20 cellular contexts compared by ENCODE assay signal in genomic region chr11:78207532-78208256, GRCh38. TPM values are rescaled to one million over a fixed set of nuclear protein-coding genes. Genes with fewer than 3 reads are reported as not detected.
DNase-seq lines count a peak whose midpoint lies in the region; ATAC-seq, FAIRE-seq and TF ChIP-seq lines count a peak whose summit lies in the region.
"Had no signal": no experiment of that assay in that cellular context is flagged by ENCODE, and none has a peak within 500 bp of the region (broad histone marks: within the 10 kb centered on the region; RNA-seq: fewer than 3 reads in every experiment).

No MANE protein-coding gene starts in this region.

- H3K4me2 ChIP-seq in IMR-90 (ENCODE audit: low read depth, low read length) = no peak overlapping the region
- no peak overlapping the region for H3K4me2 ChIP-seq in K562 (ENCODE audit: insufficient read depth, low read length)

- no peak overlapping the region for H3K18ac ChIP-seq in IMR-90 (ENCODE audit: low read depth, low read length)

- dilution Hi-C loops in IMR-90 (cut with HindIII; ENCODE audit: low sequenced_read_pairs, unreplicated experiment) = no loop called here

- no peak for TF ChIP-seq EP300 in K562 (IDR thresholded peaks at IDR 0.05; ENCODE audit: low read length)
- no peak for TF ChIP-seq EP300 in sigmoid colon (IDR thresholded peaks at IDR 0.05)
- TF ChIP-seq EP300 in gastroesophageal sphincter (IDR thresholded peaks at IDR 0.05) = no peak

- H3K36me3 ChIP-seq in IMR-90 (ENCODE audit: control insufficient read depth, insufficient read depth, low read length) (peaks cover 45% of the 10 kb centered on the region), K562 (ENCODE audit: control insufficient read depth, insufficient read depth, low read length) (peaks cover 15% of the 10 kb centered on the region; the same call in 2 of the 3 replicates), sigmoid colon (peaks cover 0 to 63% (median 28%) of the 10 kb centered on the region in 4 donors), gastroesophageal sphincter (peaks cover 0 to 69% of the 10 kb centered on the region in 2 donors)

- no peaks in the 10 kb centered on the region for H3K79me2 ChIP-seq in K562 (ENCODE audit: control insufficient read depth, insufficient read depth, low read length)

- TF ChIP-seq POLR2A in IMR-90 (IDR thresholded peaks at IDR 0.05; ENCODE audit: low read depth, low read length) = no peak
- TF ChIP-seq POLR2A in K562 (conservative IDR thresholded peaks at IDR 0.05) = no peak
- TF ChIP-seq POLR2A in sigmoid colon (IDR thresholded peaks at IDR 0.05) = no peak
- no peak for TF ChIP-seq POLR2A in gastroesophageal sphincter (IDR thresholded peaks at IDR 0.05)

- H3K79me1 ChIP-seq in IMR-90 (ENCODE audit: low read depth in 1 of 2, low read length in 2 of 2) = peaks cover 5 to 39% of the 10 kb centered on the region in 2 experiments; a peak in 3 of 4 replicates

- in situ Hi-C loops in IMR-90 (cut with MboI; ENCODE audit: low sequenced_read_pairs) (no loop called here), K562 (cut with MboI) (no loop called here)

- H3K9ac ChIP-seq in IMR-90 (ENCODE audit: low read depth, low read length) (no peak overlapping the region), K562 (ENCODE audit: insufficient read depth in 1 of 2, low read depth in 2 of 2, low read length in 2 of 2) (peak overlapping the region in 1 of 2 experiments; percentile 43; a peak in 1 of 4 replicates)

- no peak overlapping the region for H3K14ac ChIP-seq in IMR-90 (replicated peaks; ENCODE audit: low read depth, low read length)

- no peak overlapping the region for H4K91ac ChIP-seq in IMR-90 (ENCODE audit: insufficient read depth, low read depth, low read length)

- no peak overlapping the region for H3K4ac ChIP-seq in IMR-90 (ENCODE audit: low read depth, low read length)

- H3K27ac Mint-ChIP-seq in HFFc6 = no peak overlapping the region

- H3K4me3 ChIP-seq in IMR-90 (ENCODE audit: insufficient read depth, low read depth, low read length) (no peak overlapping the region), K562 (no peak overlapping the region), sigmoid colon (no peak overlapping the region), gastroesophageal sphincter (no peak overlapping the region)
- H3K4me3 ChIP-seq: GM12878 had no signal

- H3K27me3 Mint-ChIP-seq in HFFc6 (ENCODE audit: insufficient read depth) = 0 out of 2 replicates have a peak, but pooled peaks cover 2% of the 10 kb centered on the region

- no peak overlapping the region for H4K8ac ChIP-seq in IMR-90 (ENCODE audit: low read depth in 2 of 2, low read length in 2 of 2)

- DNase-seq in cardiac septum (ENCODE audit: low spot score) = peak; percentile 20
- DNase-seq in left cardiac atrium = no peak
- DNase-seq in IMR-90 = peak; percentile 21
- peak in 1 of 4 experiments; percentile 40 for DNase-seq in K562 (ENCODE audit: extremely low read depth in 1 of 4, low spot score in 3 of 4)
- peak; percentile 22 for DNase-seq in sigmoid colon
- no peak for DNase-seq in mesenteric fat pad (ENCODE audit: low spot score)
- no peak for DNase-seq in HFFc6
- DNase-seq: COR-L47, DMS53, HCEC 1CT, KBM-7, NCI-H1436 treated with DMSO at 0.1 percent for 48 hours, NCI-H345, NCI-H69 had no signal

- no peak for ATAC-seq in left cardiac atrium
- peak; percentile 36 for ATAC-seq in IMR-90 (ENCODE audit: low read depth)
- ATAC-seq in K562 = peak; percentile 10; the same call in 1 of the 3 replicates
- ATAC-seq in gastroesophageal sphincter = no peak
- ATAC-seq: GM12878 had no signal

- no peak overlapping the region for H3K27ac ChIP-seq in IMR-90 (ENCODE audit: insufficient read depth, low read length)
- no peak overlapping the region for H3K27ac ChIP-seq in K562 (ENCODE audit: extremely low read depth, low read depth, low read length)
- no peak overlapping the region for H3K27ac ChIP-seq in sigmoid colon
- H3K27ac ChIP-seq in gastroesophageal sphincter = no peak overlapping the region
- H3K27ac ChIP-seq: C4-2B, RWPE1 had no signal

- H3K9me3 Mint-ChIP-seq in HFFc6 = no peaks in the 10 kb centered on the region

- POLR2A ChIA-PET in IMR-90 (lab: Charles Lee; ENCODE audit: unreplicated experiment) = no interaction called here
- POLR2A ChIA-PET in K562 (lab: Yijun Ruan, JAX) = interaction anchor here (1.2 to 2.3 kb wide), 2 partner anchors 11 to 367 kb away, joined by 4 to 8 read pairs; partner anchors contain the start of gene NARS2

- BruUV-seq in IMR-90 (replicated peaks; lab: Mats Ljungman, UMichigan) (no TSS peak), K562 (replicated peaks; lab: Mats Ljungman, UMichigan) (no TSS peak)

- TF ChIP-seq CTCF in IMR-90 (conservative IDR thresholded peaks at IDR 0.05; ENCODE audit: low read depth, low read length) (no peak), K562 (IDR thresholded peaks at IDR 0.05 in 2 of 3, conservative IDR thresholded peaks at IDR 0.05 in 1 of 3; ENCODE audit: insufficient read depth in 2 of 3, low read depth in 1 of 3, low read length in 3 of 3) (no peak), sigmoid colon (IDR thresholded peaks at IDR 0.05) (no peak), HFFc6 (IDR thresholded peaks at IDR 0.05) (no peak), gastroesophageal sphincter (IDR thresholded peaks at IDR 0.05) (no peak)

- H3K23ac ChIP-seq in IMR-90 (ENCODE audit: low read depth, low read length) = 0 out of 2 replicates have a peak overlapping the region, but pooled peaks have one; percentile 77

- H3K9me1 ChIP-seq in IMR-90 (ENCODE audit: insufficient read depth, low read length) (peaks cover 13% of the 10 kb centered on the region), K562 (ENCODE audit: control insufficient read depth, insufficient read depth, low read length) (no peaks in the 10 kb centered on the region)

- H3K4me1 ChIP-seq in IMR-90 (ENCODE audit: control insufficient read depth, insufficient read depth, low read length) = peaks cover 11% of the 10 kb centered on the region
- H3K4me1 ChIP-seq in K562 (replicated peaks in 1 of 2; ENCODE audit: control insufficient read depth in 2 of 2, insufficient read depth in 2 of 2, low read length in 2 of 2) = peaks cover 0 to 8% of the 10 kb centered on the region in 2 experiments; a peak in 3 of 5 replicates
- no peaks in the 10 kb centered on the region for H3K4me1 ChIP-seq in sigmoid colon
- no peaks in the 10 kb centered on the region for H3K4me1 ChIP-seq in gastroesophageal sphincter

- no peak overlapping the region for H2BK20ac ChIP-seq in IMR-90 (ENCODE audit: low read depth, low read length)

- WGBS in IMR-90 (ENCODE audit: extremely low coverage in 2 of 2, insufficient read length in 1 of 2), 2 experiments = 79% methylated on average over 6 of the region's 11 CpGs; no CpG with 5 or more reads in 1 of the 2 experiments
- 58% methylated on average over 11 of the region's 11 CpGs for WGBS in K562 (ENCODE audit: insufficient coverage, low coverage, missing lambda C conversion rate)
- WGBS in sigmoid colon, 2 donors = 91 to 92% methylated on average over 11 of the region's 11 CpGs
- 69 to 90% methylated on average over 5 of the region's 11 CpGs for WGBS in gastroesophageal sphincter (ENCODE audit: low coverage in 1 of 2), 2 donors

- FAIRE-seq in K562 (lab: Jason Lieb, UNC) = peak; percentile 66
- FAIRE-seq: A204.1, GM12878, GM19239 had no signal

- H2BK15ac ChIP-seq in IMR-90 (ENCODE audit: low read depth, low read length) = no peak overlapping the region

- no peaks in the 10 kb centered on the region for H3K9me3 ChIP-seq in IMR-90 (ENCODE audit: control insufficient read depth, insufficient read depth, low read length)
- no peaks in the 10 kb centered on the region for H3K9me3 ChIP-seq in K562 (replicated peaks; ENCODE audit: control insufficient read depth, insufficient read depth, low read depth, low read length)
- H3K9me3 ChIP-seq in sigmoid colon = no peaks in the 10 kb centered on the region
- no peaks in the 10 kb centered on the region for H3K9me3 ChIP-seq in gastroesophageal sphincter

- TF ChIP-seq RAD21 in IMR-90 (IDR thresholded peaks at IDR 0.05; ENCODE audit: low read length) (no peak), K562 (CRISPR knock-in tag; conservative IDR thresholded peaks at IDR 0.05 in 1 of 2, IDR thresholded peaks at IDR 0.05 in 1 of 2) (no peak)

- H2AFZ ChIP-seq in IMR-90 (replicated peaks; ENCODE audit: low read length, poor library complexity) = no peak overlapping the region
- H2AFZ ChIP-seq in K562 (ENCODE audit: low read depth, low read length) = no peak overlapping the region

- H2BK120ac ChIP-seq in IMR-90 (ENCODE audit: low read depth, low read length) = no peak overlapping the region

- no peak overlapping the region for H3K4me3 Mint-ChIP-seq in HFFc6

- H2AK5ac ChIP-seq in IMR-90 (ENCODE audit: low read depth, low read length) = no peak overlapping the region; the same call in 1 of the 2 replicates

- H3K27me3 ChIP-seq in IMR-90 (ENCODE audit: control insufficient read depth, insufficient read depth, low read length) (no peaks in the 10 kb centered on the region), K562 (ENCODE audit: control insufficient read depth in 2 of 2, insufficient read depth in 2 of 2, low read length in 2 of 2) (no peaks in the 10 kb centered on the region), sigmoid colon (no peaks in the 10 kb centered on the region), gastroesophageal sphincter (no peaks in the 10 kb centered on the region)

- no peak overlapping the region for H2BK5ac ChIP-seq in IMR-90 (ENCODE audit: low read depth, low read length, poor library complexity, severe bottlenecking)

- intact Hi-C loops in cardiac septum (cut with DNase I) (no loop called here), left cardiac atrium (cut with DNase I) (no loop called here), IMR-90 (cut with micrococcal nuclease) (no loop called here), K562 (cut with micrococcal nuclease) (no loop called here), sigmoid colon (cut with DNase I) (no loop called here)

- peaks cover 21% of the 10 kb centered on the region for H3K4me1 Mint-ChIP-seq in HFFc6 (ENCODE audit: low read depth)

- CTCF ChIA-PET in IMR-90 (lab: Yijun Ruan, JAX) = no interaction called here
- CTCF ChIA-PET in K562 (lab: Yijun Ruan, JAX; ENCODE audit: low intra/inter-chr PET ratio) = no interaction called here

- H4K5ac ChIP-seq in IMR-90 (ENCODE audit: low read depth, low read length) = no peak overlapping the region

- peaks cover 6% of the 10 kb centered on the region for H4K20me1 ChIP-seq in IMR-90 (ENCODE audit: insufficient read depth, low read length)
- no peaks in the 10 kb centered on the region for H4K20me1 ChIP-seq in K562 (replicated peaks; ENCODE audit: control insufficient read depth, insufficient read depth, low read length)

- peak overlapping the region; percentile 56 for H2AK9ac ChIP-seq in IMR-90 (replicated peaks; ENCODE audit: low read depth, low read length, poor library complexity)

- H3K56ac ChIP-seq in IMR-90 (ENCODE audit: extremely low read depth, insufficient read depth, low read length) = no peak overlapping the region

- H3K36me3 Mint-ChIP-seq in HFFc6 (ENCODE audit: low read depth) = peaks cover 27% of the 10 kb centered on the region

RNA-seq across cellular contexts. Expression of gene USP35, which starts 19.0 kb away (rescaled TPM):
- total RNA-seq in cardiac septum (8.9 TPM), left cardiac atrium (10 to 100 TPM in 1 of 2 donors, 1 to 10 TPM in 1; 6.5 to 10.6 TPM), IMR-90 (2012; rRNA removed) (2.2 and 2.7 TPM in 2 replicates), K562 (2014; rRNA removed) (3.3 and 4.8 TPM in 2 replicates), K562 (2014; rRNA removed; fragmentation: Illumina TruSeq; extraction: Trizol) (1.6 and 2.1 TPM in 2 replicates), K562 (2015; rRNA removed; fragmentation: Illumina TruSeq; extraction: Trizol) (2.4 and 3.3 TPM in 2 replicates), K562 (2021) (3.8 and 4.1 TPM in 2 replicates), sigmoid colon (10 to 100 TPM in 2 of 4 donors, 1 to 10 TPM in 2; 6.7 to 23.3 (median 10.6) TPM), mesenteric fat pad (12.2 TPM), gastroesophageal sphincter (10 to 100 TPM in 2 of 4 donors, 1 to 10 TPM in 2; 7.1 to 14.5 (median 10.6) TPM)
- polyA plus RNA-seq in IMR-90 (2012; rRNA removed) (10.4 and 11.3 TPM in 2 replicates), K562 (2011; rRNA removed) (3.9 and 4.4 TPM in 2 replicates), K562 (2014; fragmentation: Illumina TruSeq; extraction: Trizol) (3.0 and 3.6 TPM in 2 replicates), K562 (2014; fragmentation: Nextera tagmentation; extraction: Ambion mirVana) (under 1 TPM; 0.01 to 0.07 TPM), K562 (2014; rRNA removed) (3.6 and 4.0 TPM in 2 replicates), sigmoid colon (1 to 10 TPM; 1.2 to 6.5 (median 2.1) TPM)
- 6.7 and 7.5 TPM in 2 replicates for polyA plus RNA-seq in IMR-90 (2012; cell fraction: cytosol; rRNA removed)
- 34.8 and 58.2 TPM in 2 replicates for polyA plus RNA-seq in IMR-90 (2012; cell fraction: nucleus; rRNA removed; ENCODE audit: low replicate concordance)
- total RNA-seq in K562 (2011; cell fraction: chromatin; rRNA removed; ENCODE audit: low replicate concordance) = 11.2 and 24.7 TPM in 2 replicates
- total RNA-seq in K562 (2011; cell fraction: nucleolus; rRNA removed) = 14.8 and 15.9 TPM in 2 replicates
- 11.8 and 13.5 TPM in 2 replicates for total RNA-seq in K562 (2011; cell fraction: nucleoplasm; rRNA removed)
- polyA plus RNA-seq in K562 (2011; cell fraction: cytosol; rRNA removed) = 3.2 and 3.9 TPM in 2 replicates
- 23.4 and 38.4 TPM in 2 replicates for polyA plus RNA-seq in K562 (2011; cell fraction: nucleus; rRNA removed)
- 3.9 and 6.0 TPM in 2 replicates for polyA plus RNA-seq in K562 (2012)
- 1.7 and 1.8 TPM in 2 replicates for polyA minus RNA-seq in K562 (2011; rRNA and poly(A)+ RNA removed)
- polyA minus RNA-seq in K562 (2011; cell fraction: cytosol; rRNA and poly(A)+ RNA removed) = 1.1 and 3.0 TPM in 2 replicates
- polyA minus RNA-seq in K562 (2011; cell fraction: nucleus; rRNA and poly(A)+ RNA removed) = 6.1 and 7.2 TPM in 2 replicates
- total RNA-seq in HFFc6 (2021; fragmentation: NEBNext Ultra II Directional; extraction: Animal tissue kit (Norgen Biotek cat#: 25700)) = 10 to 100 TPM in 1 of 6 experiments, 1 to 10 TPM in 5; 8.5 to 10.6 (median 9.0) TPM

RNA-seq across cellular contexts. Expression of gene KCTD21, which starts 19.3 kb away (rescaled TPM):
- 8.5 TPM for total RNA-seq in cardiac septum
- 1 to 10 TPM; 6.4 to 6.8 TPM for total RNA-seq in left cardiac atrium
- total RNA-seq in IMR-90 (2012; rRNA removed) = 12.2 and 12.5 TPM in 2 replicates
- polyA plus RNA-seq in IMR-90 (2012; rRNA removed) = 12.2 TPM in 2 replicates
- 7.1 and 14.7 TPM in 2 replicates for polyA plus RNA-seq in IMR-90 (2012; cell fraction: cytosol; rRNA removed)
- 7.7 and 13.5 TPM in 2 replicates for polyA plus RNA-seq in IMR-90 (2012; cell fraction: nucleus; rRNA removed; ENCODE audit: low replicate concordance)
- 3.6 and 6.5 TPM in 2 replicates for total RNA-seq in K562 (2011; cell fraction: chromatin; rRNA removed; ENCODE audit: low replicate concordance)
- total RNA-seq in K562 (2011; cell fraction: nucleolus; rRNA removed) = 3.0 and 4.7 TPM in 2 replicates
- total RNA-seq in K562 (2011; cell fraction: nucleoplasm; rRNA removed) = 4.0 and 7.8 TPM in 2 replicates
- total RNA-seq in K562 (2014; rRNA removed) = 1.5 and 2.1 TPM in 2 replicates
- total RNA-seq in K562 (2014; rRNA removed; fragmentation: Illumina TruSeq; extraction: Trizol) = 1.7 and 1.9 TPM in 2 replicates
- 2.0 and 2.4 TPM in 2 replicates for total RNA-seq in K562 (2015; rRNA removed; fragmentation: Illumina TruSeq; extraction: Trizol)
- total RNA-seq in K562 (2021) = 2.2 and 2.4 TPM in 2 replicates
- polyA plus RNA-seq in K562 (2011; rRNA removed) = 4.2 and 5.4 TPM in 2 replicates
- 5.2 and 5.6 TPM in 2 replicates for polyA plus RNA-seq in K562 (2011; cell fraction: cytosol; rRNA removed)
- 1.3 and 2.4 TPM in 2 replicates for polyA plus RNA-seq in K562 (2011; cell fraction: nucleus; rRNA removed)
- polyA plus RNA-seq in K562 (2012) = 4.1 and 5.4 TPM in 2 replicates
- 3.3 and 4.3 TPM in 2 replicates for polyA plus RNA-seq in K562 (2014; fragmentation: Illumina TruSeq; extraction: Trizol)
- polyA plus RNA-seq in K562 (2014; fragmentation: Nextera tagmentation; extraction: Ambion mirVana) = under 1 TPM; 0.34 to 0.80 TPM
- 1.7 and 1.8 TPM in 2 replicates for polyA plus RNA-seq in K562 (2014; rRNA removed)
- 4.0 and 5.1 TPM in 2 replicates for polyA minus RNA-seq in K562 (2011; rRNA and poly(A)+ RNA removed)
- 2.1 and 3.5 TPM in 2 replicates for polyA minus RNA-seq in K562 (2011; cell fraction: cytosol; rRNA and poly(A)+ RNA removed)
- polyA minus RNA-seq in K562 (2011; cell fraction: nucleus; rRNA and poly(A)+ RNA removed) = 1.5 and 2.0 TPM in 2 replicates
- 10 to 100 TPM in 2 of 4 donors, 1 to 10 TPM in 2; 5.4 to 18.8 (median 9.2) TPM for total RNA-seq in sigmoid colon
- 1 to 10 TPM; 4.2 to 7.4 (median 4.5) TPM for polyA plus RNA-seq in sigmoid colon
- total RNA-seq in mesenteric fat pad = 12.4 TPM
- total RNA-seq in HFFc6 (2021; fragmentation: NEBNext Ultra II Directional; extraction: Animal tissue kit (Norgen Biotek cat#: 25700)) = 10 to 100 TPM; 10.4 to 15.7 (median 12.6) TPM
- 10 to 100 TPM in 2 of 4 donors, 1 to 10 TPM in 2; 5.7 to 18.6 (median 9.9) TPM for total RNA-seq in gastroesophageal sphincter

Comparison
In these comparisons a context has a peak if more than half of its experiments do, and no peak if none do; other contexts are left out.
1. DNase-seq: peak in cardiac septum (single experiment), IMR-90 (single experiment) and sigmoid colon (single experiment); none in left cardiac atrium (single experiment), mesenteric fat pad (single experiment) and HFFc6 (single experiment).
2. ATAC-seq: peak in IMR-90 (single experiment) and K562 (single experiment); none in left cardiac atrium (0 of 2) and gastroesophageal sphincter (single experiment).